9 cellular contexts compared by ENCODE assay signal in genomic region chr20:50379991-50380696, GRCh38.
DNase-seq lines count a peak whose midpoint lies in the region; ATAC-seq and TF ChIP-seq lines count a peak whose summit lies in the region.
"Had no signal": no experiment of that assay in that cellular context is flagged by ENCODE, and none has a peak within 500 bp of the region (broad histone marks: within the 10 kb centered on the region; RNA-seq: fewer than 3 reads in every experiment).

No MANE protein-coding gene starts in this region.

- H3K36me3 ChIP-seq in gastroesophageal sphincter = no peaks in the 10 kb centered on the region
- H3K36me3 ChIP-seq in psoas muscle (ENCODE audit: insufficient read depth in 1 of 2, low read depth in 1 of 2) = no peaks in the 10 kb centered on the region

- H3K27me3 ChIP-seq in AG04450 (ENCODE audit: control insufficient read depth, insufficient read depth, low read length) = no peaks in the 10 kb centered on the region
- H3K27me3 ChIP-seq in gastroesophageal sphincter = no peaks in the 10 kb centered on the region
- no peaks in the 10 kb centered on the region for H3K27me3 ChIP-seq in psoas muscle (ENCODE audit: insufficient read depth in 3 of 3, low read length in 2 of 3)
- no peaks in the 10 kb centered on the region for H3K27me3 ChIP-seq in dorsolateral prefrontal cortex

- no peak overlapping the region; the same call in 1 of the 2 replicates for H3K4me3 Mint-ChIP-seq in HFFc6
- H3K4me3 Mint-ChIP-seq: activated T-cell treated with anti-CD3 and anti-CD28 coated beads, Interleukin-2, amount 50 U/mL, for 24 hours had no signal

- no peak for ATAC-seq in gastroesophageal sphincter
- ATAC-seq in psoas muscle = no peak
- ATAC-seq in GM18519 (IDR thresholded peaks at IDR 0.05; ENCODE audit: low FRiP score, unreplicated experiment) = no peak
- ATAC-seq in GM18907 (IDR thresholded peaks at IDR 0.05; ENCODE audit: unreplicated experiment) = no peak

- peaks cover 5% of the 10 kb centered on the region for H3K27me3 Mint-ChIP-seq in HFFc6 (ENCODE audit: insufficient read depth)
- H3K27me3 Mint-ChIP-seq: activated T-cell treated with anti-CD3 and anti-CD28 coated beads, Interleukin-2, amount 50 U/mL, for 24 hours had no signal

- intact Hi-C loops in psoas muscle (cut with DNase I) = loop anchor here (2.0 to 5.0 kb wide), 5 partner anchors 73 to 193 kb away; no protein-coding TSS in a partner anchor
- intact Hi-C loops in dorsolateral prefrontal cortex (cut with DNase I) = no loop called here

- H3K4me1 Mint-ChIP-seq in HFFc6 (ENCODE audit: low read depth) = peaks cover 45% of the 10 kb centered on the region

- DNase-seq in AG04450 (ENCODE audit: low read depth, low spot score) (no peak), HFFc6 (no peak), psoas muscle (no peak), dorsolateral prefrontal cortex (no peak), NCI-H1092 (lab: John Stamatoyannopoulos, UW) (no peak)
- DNase-seq: activated T-cell treated with anti-CD3 and anti-CD28 coated beads, Interleukin-2, amount 50 U/mL, for 24 hours had no signal

- CTCF ChIA-PET in AG04450 (lab: Charles Lee) = no interaction called here

- H3K9me3 ChIP-seq in AG04450 (ENCODE audit: control insufficient read depth, insufficient read depth, low read length) (no peaks in the 10 kb centered on the region), gastroesophageal sphincter (no peaks in the 10 kb centered on the region), psoas muscle (no peaks in the 10 kb centered on the region)

- no peaks in the 10 kb centered on the region for H3K9me3 Mint-ChIP-seq in HFFc6
- H3K9me3 Mint-ChIP-seq: activated T-cell treated with anti-CD3 and anti-CD28 coated beads, Interleukin-2, amount 50 U/mL, for 24 hours had no signal

- H3K4me3 ChIP-seq in AG04450 (ENCODE audit: low read depth, low read length) = no peak overlapping the region
- H3K4me3 ChIP-seq in gastroesophageal sphincter = no peak overlapping the region
- no peak overlapping the region for H3K4me3 ChIP-seq in psoas muscle
- H3K4me3 ChIP-seq in dorsolateral prefrontal cortex = no peak overlapping the region

- TF ChIP-seq POLR2A in gastroesophageal sphincter (IDR thresholded peaks at IDR 0.05) = no peak

- WGBS in gastroesophageal sphincter (ENCODE audit: low coverage in 1 of 2), 2 donors = 75 to 81% methylated on average over 7 to 9 of the region's 16 CpGs
- WGBS in psoas muscle, 3 donors = 86 to 92% (median 88%) methylated on average over 16 of the region's 16 CpGs

- no peak for TF ChIP-seq EP300 in gastroesophageal sphincter (IDR thresholded peaks at IDR 0.05)

- TF ChIP-seq CTCF in AG04450 (IDR thresholded peaks at IDR 0.05; ENCODE audit: low read depth, low read length) = no peak
- no peak for TF ChIP-seq CTCF in HFFc6 (IDR thresholded peaks at IDR 0.05)
- no peak for TF ChIP-seq CTCF in gastroesophageal sphincter (IDR thresholded peaks at IDR 0.05)
- TF ChIP-seq CTCF in psoas muscle (IDR thresholded peaks at IDR 0.05) = no peak
- TF ChIP-seq CTCF in dorsolateral prefrontal cortex (IDR thresholded peaks at IDR 0.05 in 54 of 56, conservative IDR thresholded peaks at IDR 0.05 in 2 of 56; ENCODE audit: low read depth in 1 of 56, partially characterized antibody in 56 of 56) = no peak

- H3K27ac ChIP-seq in AG04450 (ENCODE audit: low read depth, low read length) = peak overlapping the region; percentile 31
- peak overlapping the region; percentile 35 to 84 (median 74) for H3K27ac ChIP-seq in gastroesophageal sphincter
- peak overlapping the region; percentile 94 for H3K27ac ChIP-seq in psoas muscle
- peak overlapping the region in 14 of 59 donors; percentile 12 to 65 (median 40) for H3K27ac ChIP-seq in dorsolateral prefrontal cortex

- no peaks in the 10 kb centered on the region for H3K36me3 Mint-ChIP-seq in HFFc6 (ENCODE audit: low read depth)

- POLR2A ChIA-PET in AG04450 (lab: Yijun Ruan, JAX) = no interaction called here

- H3K4me1 ChIP-seq in gastroesophageal sphincter = peaks cover 7 to 38% (median 16%) of the 10 kb centered on the region in 3 donors
- H3K4me1 ChIP-seq in psoas muscle = peaks cover 37% of the 10 kb centered on the region

- H3K27ac Mint-ChIP-seq in HFFc6 = peak overlapping the region; percentile 82; the same call in 1 of the 2 replicates
- H3K27ac Mint-ChIP-seq: activated T-cell treated with anti-CD3 and anti-CD28 coated beads, Interleukin-2, amount 50 U/mL, for 24 hours had no signal

Comparison
In these comparisons a context has a peak if more than half of its experiments do, and no peak if none do; other contexts are left out.
1. intact Hi-C loops: an anchor here in psoas muscle (2.0 to 5.0 kb wide); none called in dorsolateral prefrontal cortex.